Comparison of ENCODE assay signal across 8 cellular contexts in genomic region chr3:69085543-69086132, GRCh38. TPM values are rescaled to one million over a fixed set of nuclear protein-coding genes. Genes with fewer than 3 reads are reported as not detected.
DNase-seq lines count a peak whose midpoint lies in the region; ATAC-seq and TF ChIP-seq lines count a peak whose summit lies in the region.

No MANE protein-coding gene starts in this region.

- peaks cover 26% of the 10 kb centered on the region for H4K20me1 ChIP-seq in osteoblast (ENCODE audit: insufficient read depth, low read length)

- no peaks in the 10 kb centered on the region for H3K27me3 ChIP-seq in H7 (ENCODE audit: control insufficient read depth, insufficient read depth, low read length)
- no peaks in the 10 kb centered on the region for H3K27me3 ChIP-seq in osteoblast (ENCODE audit: insufficient read depth, low read length)

- peak overlapping the region; percentile 58 for H2AFZ ChIP-seq in osteoblast (ENCODE audit: low read length)

- H3K27ac ChIP-seq in osteoblast (ENCODE audit: low read depth, low read length) = peak overlapping the region; percentile 94

- peak overlapping the region; percentile 93 for H3K4me2 ChIP-seq in osteoblast (ENCODE audit: insufficient read depth, low read length)

- H3K27ac Mint-ChIP-seq in activated T-helper 1 cell treated with anti-CD3 and anti-CD28 coated beads, Interleukin-12 subunit alpha, Interleukin-12 subunit beta, Interleukin-2, Interleukin-4 antibody, amounts not matched to agents 30 ng/mL and 10 ng/mL and 1 ng/mL, durations not matched to agents 14 hours and 24 hours and 36 hours = peak overlapping the region; percentile 94

- H3K4me3 ChIP-seq in H7 (ENCODE audit: insufficient read depth, low read depth, low read length) (peak overlapping the region; percentile 88), osteoblast (ENCODE audit: insufficient read depth, low read length) (peak overlapping the region; percentile 94)

- H3K36me3 ChIP-seq in H7 (replicated peaks; ENCODE audit: control insufficient read depth, insufficient read depth, low read length) (no peaks in the 10 kb centered on the region), osteoblast (ENCODE audit: insufficient read depth, low read length) (peaks cover 4% of the 10 kb centered on the region)

- TF ChIP-seq CTCF in osteoblast (IDR thresholded peaks at IDR 0.05; ENCODE audit: extremely low read depth, low read depth, low read length) = no peak

- peaks cover 77% of the 10 kb centered on the region for H3K4me1 ChIP-seq in osteoblast (ENCODE audit: insufficient read depth, low read length)

- no peaks in the 10 kb centered on the region for H3K27me3 Mint-ChIP-seq in activated T-helper 1 cell treated with anti-CD3 and anti-CD28 coated beads, Interleukin-12 subunit alpha, Interleukin-12 subunit beta, Interleukin-2, Interleukin-4 antibody, amounts not matched to agents 30 ng/mL and 10 ng/mL and 1 ng/mL, durations not matched to agents 14 hours and 24 hours and 36 hours (ENCODE audit: insufficient read depth)

- no peaks in the 10 kb centered on the region for H3K9me3 Mint-ChIP-seq in activated T-helper 1 cell treated with anti-CD3 and anti-CD28 coated beads, Interleukin-12 subunit alpha, Interleukin-12 subunit beta, Interleukin-2, Interleukin-4 antibody, amounts not matched to agents 30 ng/mL and 10 ng/mL and 1 ng/mL, durations not matched to agents 14 hours and 24 hours and 36 hours

- intact Hi-C loops in activated T-helper 1 cell treated with anti-CD3 and anti-CD28 coated beads, Interleukin-12 subunit alpha, Interleukin-12 subunit beta, Interleukin-2, Interleukin-4 antibody, amounts not matched to agents 30 ng/mL and 10 ng/mL and 1 ng/mL, durations not matched to agents 14 hours and 24 hours and 36 hours (cut with micrococcal nuclease) = loop anchor here (2.0 to 10.0 kb wide), 4 partner anchors 73 to 1999 kb away; partner anchors contain the start of gene EOGT
- intact Hi-C loops in head of caudate nucleus (cut with DNase I) = loop anchor here (2.0 kb wide), 1 partner anchor 31 kb away; no protein-coding TSS in a partner anchor

- H3K9me3 ChIP-seq in osteoblast (ENCODE audit: low read depth, low read length) = no peaks in the 10 kb centered on the region

- peak; percentile 10 for DNase-seq in AG08395 (ENCODE audit: low spot score)
- no peak for DNase-seq in H7
- no peak for DNase-seq in activated T-helper 1 cell treated with anti-CD3 and anti-CD28 coated beads, Interleukin-12 subunit alpha, Interleukin-12 subunit beta, Interleukin-2, Interleukin-4 antibody, amounts not matched to agents 30 ng/mL and 10 ng/mL and 1 ng/mL, durations not matched to agents 14 hours and 24 hours and 36 hours (ENCODE audit: low spot score)
- peak in 39 of 42 donors; percentile 31 to 83 (median 59) for DNase-seq in head of caudate nucleus
- peak; percentile 77 for DNase-seq in osteoblast (ENCODE audit: insufficient read length, low spot score, missing footprints)

- H3K79me2 ChIP-seq in osteoblast (ENCODE audit: insufficient read depth, low read length) = peaks cover 49% of the 10 kb centered on the region

- H3K4me1 Mint-ChIP-seq in activated T-helper 1 cell treated with anti-CD3 and anti-CD28 coated beads, Interleukin-12 subunit alpha, Interleukin-12 subunit beta, Interleukin-2, Interleukin-4 antibody, amounts not matched to agents 30 ng/mL and 10 ng/mL and 1 ng/mL, durations not matched to agents 14 hours and 24 hours and 36 hours (ENCODE audit: low read depth) = peaks cover 68% of the 10 kb centered on the region

- peak overlapping the region; percentile 98 for H3K4me3 Mint-ChIP-seq in activated T-helper 1 cell treated with anti-CD3 and anti-CD28 coated beads, Interleukin-12 subunit alpha, Interleukin-12 subunit beta, Interleukin-2, Interleukin-4 antibody, amounts not matched to agents 30 ng/mL and 10 ng/mL and 1 ng/mL, durations not matched to agents 14 hours and 24 hours and 36 hours

- ATAC-seq in HG03520 (IDR thresholded peaks at IDR 0.05; ENCODE audit: unreplicated experiment) (no peak), HG03442 (IDR thresholded peaks at IDR 0.05; ENCODE audit: unreplicated experiment) (no peak), GM18861 (IDR thresholded peaks at IDR 0.05; ENCODE audit: unreplicated experiment) (no peak)

- peaks cover 33% of the 10 kb centered on the region for H3K36me3 Mint-ChIP-seq in activated T-helper 1 cell treated with anti-CD3 and anti-CD28 coated beads, Interleukin-12 subunit alpha, Interleukin-12 subunit beta, Interleukin-2, Interleukin-4 antibody, amounts not matched to agents 30 ng/mL and 10 ng/mL and 1 ng/mL, durations not matched to agents 14 hours and 24 hours and 36 hours (ENCODE audit: low read depth)

RNA-seq across cellular contexts. Expression of gene ARL6IP5, which starts 0.9 kb away (rescaled TPM):
- total RNA-seq in H7 (2014; rRNA removed; shearing (Covaris generic)) = 19.0 and 20.9 TPM in 2 replicates
- 147 and 156 TPM in 2 replicates for total RNA-seq in activated T-helper 1 cell treated with anti-CD3 and anti-CD28 coated beads, Interleukin-12 subunit alpha, Interleukin-12 subunit beta, Interleukin-2, Interleukin-4 antibody, amounts not matched to agents 30 ng/mL and 10 ng/mL and 1 ng/mL, durations not matched to agents 14 hours and 24 hours and 36 hours
- total RNA-seq in osteoblast = 91.2 and 99.9 TPM in 2 replicates

RNA-seq across cellular contexts. Expression of gene UBA3, which starts 5.5 kb away (rescaled TPM):
- 81.2 and 94.7 TPM in 2 replicates for total RNA-seq in H7 (2014; rRNA removed; shearing (Covaris generic))
- total RNA-seq in activated T-helper 1 cell treated with anti-CD3 and anti-CD28 coated beads, Interleukin-12 subunit alpha, Interleukin-12 subunit beta, Interleukin-2, Interleukin-4 antibody, amounts not matched to agents 30 ng/mL and 10 ng/mL and 1 ng/mL, durations not matched to agents 14 hours and 24 hours and 36 hours = 113 and 117 TPM in 2 replicates
- total RNA-seq in osteoblast = 77.1 and 78.1 TPM in 2 replicates

RNA-seq across cellular contexts. Expression of gene TMF1, which starts 33.5 kb away (rescaled TPM):
- 8.9 and 15.3 TPM in 2 replicates for total RNA-seq in H7 (2014; rRNA removed; shearing (Covaris generic))
- 43.0 and 43.1 TPM in 2 replicates for total RNA-seq in activated T-helper 1 cell treated with anti-CD3 and anti-CD28 coated beads, Interleukin-12 subunit alpha, Interleukin-12 subunit beta, Interleukin-2, Interleukin-4 antibody, amounts not matched to agents 30 ng/mL and 10 ng/mL and 1 ng/mL, durations not matched to agents 14 hours and 24 hours and 36 hours
- total RNA-seq in osteoblast = 44.5 and 45.6 TPM in 2 replicates

RNA-seq across cellular contexts. Expression of gene LMOD3, which starts 36.8 kb away (rescaled TPM):
- total RNA-seq in H7 (2014; rRNA removed; shearing (Covaris generic)) = not detected in 2 replicates
- not detected in 2 replicates for total RNA-seq in activated T-helper 1 cell treated with anti-CD3 and anti-CD28 coated beads, Interleukin-12 subunit alpha, Interleukin-12 subunit beta, Interleukin-2, Interleukin-4 antibody, amounts not matched to agents 30 ng/mL and 10 ng/mL and 1 ng/mL, durations not matched to agents 14 hours and 24 hours and 36 hours
- not detected in 2 replicates for total RNA-seq in osteoblast

Comparison
In these comparisons a context has a peak if more than half of its experiments do, and no peak if none do; other contexts are left out.
1. DNase-seq: peak in AG08395 (single experiment), head of caudate nucleus (39 of 42) and osteoblast (single experiment); none in H7 (single experiment) and activated T-helper 1 cell treated with anti-CD3 and anti-CD28 coated beads, Interleukin-12 subunit alpha, Interleukin-12 subunit beta, Interleukin-2, Interleukin-4 antibody, amounts not matched to agents 30 ng/mL and 10 ng/mL and 1 ng/mL, durations not matched to agents 14 hours and 24 hours and 36 hours (single experiment).